ENCODE assay signal across 20 cellular contexts in genomic region chr7:43668035-43668434, GRCh38.
DNase-seq lines count a peak whose midpoint lies in the region; ATAC-seq and TF ChIP-seq lines count a peak whose summit lies in the region.
"Had no signal": no experiment of that assay in that cellular context is flagged by ENCODE, and none has a peak within 500 bp of the region (broad histone marks: within the 10 kb centered on the region; RNA-seq: fewer than 3 reads in every experiment).

No MANE protein-coding gene starts in this region.

- H3K36me3 ChIP-seq in SK-N-SH (replicated peaks in 1 of 2; ENCODE audit: control insufficient read depth in 1 of 2, insufficient read depth in 2 of 2, low read length in 1 of 2), result peaks cover 0 to 44% of the 10 kb centered on the region in 2 experiments
- no peaks in the 10 kb centered on the region for H3K36me3 ChIP-seq in CD4-positive, CD25-positive, alpha-beta regulatory T cell (ENCODE audit: control insufficient read depth, insufficient read depth, low read length)
- H3K36me3 ChIP-seq in IMR-90 (ENCODE audit: control insufficient read depth, insufficient read depth, low read length), result no peaks in the 10 kb centered on the region; the same call in 1 of the 2 replicates

- dilution Hi-C loops in IMR-90 (cut with HindIII; ENCODE audit: low sequenced_read_pairs, unreplicated experiment), result no loop called here

- H3K4me3 ChIP-seq in SK-N-SH (ENCODE audit: low read depth in 2 of 2, low read length in 1 of 2) (no peak overlapping the region), IMR-90 (ENCODE audit: insufficient read depth, low read depth, low read length) (no peak overlapping the region)
- no peak overlapping the region for H3K4me3 ChIP-seq in CD4-positive, CD25-positive, alpha-beta regulatory T cell (ENCODE audit: low read depth, low read length)

- peak overlapping the region; percentile 43; the same call in 1 of the 2 replicates for H2BK20ac ChIP-seq in IMR-90 (ENCODE audit: low read depth, low read length)

- H2AFZ ChIP-seq in SK-N-SH (ENCODE audit: low read depth) (no peak overlapping the region), IMR-90 (replicated peaks; ENCODE audit: low read length, poor library complexity) (no peak overlapping the region)

- H2BK120ac ChIP-seq in IMR-90 (ENCODE audit: low read depth, low read length), result peak overlapping the region; percentile 61

- H2AK5ac ChIP-seq in IMR-90 (ENCODE audit: low read depth, low read length), result no peak overlapping the region

- DNase-seq in SK-N-SH (no peak), IMR-90 (no peak), kidney tubule cell (ENCODE audit: low spot score) (peak; percentile 48), DMS153 treated with DMSO at 0.1 percent for 48 hours (lab: John Stamatoyannopoulos, UW; ENCODE audit: unreplicated experiment) (no peak), KBM-7 (no peak)
- DNase-seq in CD4-positive, CD25-positive, alpha-beta regulatory T cell, result no peak
- DNase-seq in T-helper 2 cell treated with Interferon-gamma antibody and Interleukin-4, amounts not matched to agents 5 μg/mL and 100 μg/mL, for 36 hours (ENCODE audit: low spot score), result no peak
- DNase-seq: C1 segment of cervical spinal cord; DND-41; GDM1; NCI-H1092 treated with DMSO at 0.1 percent for 48 hours; NCI-H1694; NCI-H2107; NCI-H345; NCI-H526 treated with DMSO at 0.1 percent for 48 hours; NK-92 treated with Interleukin-12 subunit alpha and Interleukin-12 subunit beta, amount 100 ng/mL, for 24 hours; OCI-M1 had no signal

- intact Hi-C loops in IMR-90 (cut with micrococcal nuclease), result no loop called here

- peaks cover 8% of the 10 kb centered on the region; the same call in 1 of the 2 replicates for H3K9me3 ChIP-seq in SK-N-SH
- no peaks in the 10 kb centered on the region for H3K9me3 ChIP-seq in CD4-positive, CD25-positive, alpha-beta regulatory T cell (ENCODE audit: control insufficient read depth in 2 of 2, low read length in 2 of 2)
- H3K9me3 ChIP-seq in IMR-90 (ENCODE audit: control insufficient read depth, insufficient read depth, low read length), result peaks cover 2% of the 10 kb centered on the region

- in situ Hi-C loops in IMR-90 (cut with MboI; ENCODE audit: low sequenced_read_pairs), result no loop called here
- in situ Hi-C loops in KBM-7 (cut with MboI; ENCODE audit: low pct_unique_long_range_greater_than_20kb, low sequenced_read_pairs), result no loop called here

- H3K9ac ChIP-seq in SK-N-SH (no peak overlapping the region), IMR-90 (ENCODE audit: low read depth, low read length) (no peak overlapping the region)
- H3K9ac ChIP-seq: KMS-11 had no signal

- H4K20me1 ChIP-seq in SK-N-SH (ENCODE audit: insufficient read depth) (no peaks in the 10 kb centered on the region), IMR-90 (ENCODE audit: insufficient read depth, low read length) (no peaks in the 10 kb centered on the region)

- H2BK5ac ChIP-seq in IMR-90 (ENCODE audit: low read depth, low read length, poor library complexity, severe bottlenecking), result no peak overlapping the region

- peaks cover 100% of the 10 kb centered on the region for H3K79me2 ChIP-seq in SK-N-SH (ENCODE audit: insufficient read depth)

- no peak for TF ChIP-seq POLR2A in IMR-90 (IDR thresholded peaks at IDR 0.05; ENCODE audit: low read depth, low read length)

- H3K27ac ChIP-seq in SK-N-SH (ENCODE audit: low read depth in 2 of 2, low read length in 1 of 2) (peak overlapping the region; percentile 67 to 86; a peak in 2 of 4 replicates), IMR-90 (ENCODE audit: insufficient read depth, low read length) (no peak overlapping the region)
- H3K27ac ChIP-seq in CD4-positive, CD25-positive, alpha-beta regulatory T cell (ENCODE audit: insufficient read depth, low read length, poor library complexity, severe bottlenecking), result no peak overlapping the region
- H3K27ac ChIP-seq: 22Rv1, KMS-11 had no signal

- peaks cover 23% of the 10 kb centered on the region for H3K36me3 Mint-ChIP-seq in CD4-positive, CD25-positive, alpha-beta regulatory T cell
- peaks cover 60% of the 10 kb centered on the region for H3K36me3 Mint-ChIP-seq in T-helper 2 cell treated with Interferon-gamma antibody and Interleukin-4, amounts not matched to agents 5 μg/mL and 100 μg/mL, for 36 hours (ENCODE audit: low read depth)

- H4K5ac ChIP-seq in IMR-90 (ENCODE audit: low read depth, low read length), result no peak overlapping the region

- H4K8ac ChIP-seq in IMR-90 (ENCODE audit: low read depth in 2 of 2, low read length in 2 of 2), result no peak overlapping the region; a peak in 1 of 4 replicates

- H3K27me3 ChIP-seq in SK-N-SH (ENCODE audit: insufficient read depth) (no peaks in the 10 kb centered on the region), IMR-90 (ENCODE audit: control insufficient read depth, insufficient read depth, low read length) (no peaks in the 10 kb centered on the region)
- no peaks in the 10 kb centered on the region for H3K27me3 ChIP-seq in CD4-positive, CD25-positive, alpha-beta regulatory T cell (ENCODE audit: control insufficient read depth, insufficient read depth, low read length)

- 0 out of 3 replicates have a peak overlapping the region, but pooled peaks have one; percentile 31 for H2BK15ac ChIP-seq in IMR-90 (ENCODE audit: low read depth, low read length)

- TF ChIP-seq CTCF in SK-N-SH (IDR thresholded peaks at IDR 0.05) (no peak), IMR-90 (conservative IDR thresholded peaks at IDR 0.05; ENCODE audit: low read depth, low read length) (no peak)

- CTCF ChIA-PET in SK-N-SH (lab: Yijun Ruan, JAX), result interaction anchor here (1.1 to 1.6 kb wide), 2 partner anchors 11 to 85 kb away, joined by 3 read pairs; partner anchors contain the start of gene STK17A
- CTCF ChIA-PET in IMR-90 (lab: Yijun Ruan, JAX), result no interaction called here

- H3K4me1 Mint-ChIP-seq in CD4-positive, CD25-positive, alpha-beta regulatory T cell, result peaks cover 46 to 93% (median 60%) of the 10 kb centered on the region in 4 donors
- peaks cover 34% of the 10 kb centered on the region for H3K4me1 Mint-ChIP-seq in T-helper 2 cell treated with Interferon-gamma antibody and Interleukin-4, amounts not matched to agents 5 μg/mL and 100 μg/mL, for 36 hours (ENCODE audit: low read depth)

- ATAC-seq in SK-N-SH treated with all-trans-retinoic acid at 6 μM for 48 hours, result no peak
- no peak for ATAC-seq in CD4-positive, CD25-positive, alpha-beta regulatory T cell (ENCODE audit: low read depth in 2 of 2)
- no peak for ATAC-seq in IMR-90 (ENCODE audit: low read depth)

- H3K4me3 Mint-ChIP-seq in CD4-positive, CD25-positive, alpha-beta regulatory T cell, result no peak overlapping the region
- H3K4me3 Mint-ChIP-seq in T-helper 2 cell treated with Interferon-gamma antibody and Interleukin-4, amounts not matched to agents 5 μg/mL and 100 μg/mL, for 36 hours, result no peak overlapping the region

- peak overlapping the region in 2 of 3 donors; percentile 78 to 88 for H3K27ac Mint-ChIP-seq in CD4-positive, CD25-positive, alpha-beta regulatory T cell
- no peak overlapping the region for H3K27ac Mint-ChIP-seq in T-helper 2 cell treated with Interferon-gamma antibody and Interleukin-4, amounts not matched to agents 5 μg/mL and 100 μg/mL, for 36 hours

- no peak overlapping the region for H2AK9ac ChIP-seq in IMR-90 (replicated peaks; ENCODE audit: low read depth, low read length, poor library complexity)

- H3K18ac ChIP-seq in IMR-90 (ENCODE audit: low read depth, low read length), result peak overlapping the region; percentile 56; the same call in 1 of the 2 replicates

- no CpG with 5 or more reads among the region's 1 CpG for WGBS in SK-N-SH (ENCODE audit: low lambda C conversion rate)
- WGBS in IMR-90 (ENCODE audit: extremely low coverage in 2 of 2, insufficient read length in 1 of 2), 2 experiments, result no CpG with 5 or more reads among the region's 1 CpG

- peaks cover 30 to 58% of the 10 kb centered on the region in 2 experiments for H3K79me1 ChIP-seq in IMR-90 (ENCODE audit: low read depth in 1 of 2, low read length in 2 of 2)

- no peaks in the 10 kb centered on the region for H3K9me1 ChIP-seq in IMR-90 (ENCODE audit: insufficient read depth, low read length)

- H3K14ac ChIP-seq in IMR-90 (replicated peaks; ENCODE audit: low read depth, low read length), result no peak overlapping the region

- H3K4ac ChIP-seq in IMR-90 (ENCODE audit: low read depth, low read length), result peak overlapping the region; percentile 43; the same call in 1 of the 2 replicates

- no peaks in the 10 kb centered on the region for H3K27me3 Mint-ChIP-seq in CD4-positive, CD25-positive, alpha-beta regulatory T cell
- H3K27me3 Mint-ChIP-seq in T-helper 2 cell treated with Interferon-gamma antibody and Interleukin-4, amounts not matched to agents 5 μg/mL and 100 μg/mL, for 36 hours (ENCODE audit: low read depth), result no peaks in the 10 kb centered on the region

- TF ChIP-seq RAD21 in SK-N-SH (IDR thresholded peaks at IDR 0.05; ENCODE audit: low read length), result no peak
- no peak for TF ChIP-seq RAD21 in IMR-90 (IDR thresholded peaks at IDR 0.05; ENCODE audit: low read length)

- no peak overlapping the region for H3K56ac ChIP-seq in IMR-90 (ENCODE audit: extremely low read depth, insufficient read depth, low read length)

- no peak overlapping the region for H4K91ac ChIP-seq in IMR-90 (ENCODE audit: insufficient read depth, low read depth, low read length)

- H3K23ac ChIP-seq in IMR-90 (ENCODE audit: low read depth, low read length), result no peak overlapping the region

- H3K9me2 ChIP-seq in SK-N-SH, result no peaks in the 10 kb centered on the region

- H3K9me3 Mint-ChIP-seq in CD4-positive, CD25-positive, alpha-beta regulatory T cell, result peaks cover 0 to 6% (median 1%) of the 10 kb centered on the region in 7 donors
- peaks cover 42% of the 10 kb centered on the region for H3K9me3 Mint-ChIP-seq in T-helper 2 cell treated with Interferon-gamma antibody and Interleukin-4, amounts not matched to agents 5 μg/mL and 100 μg/mL, for 36 hours

- POLR2A ChIA-PET in SK-N-SH (lab: Yijun Ruan, JAX) (no interaction called here), IMR-90 (lab: Charles Lee; ENCODE audit: unreplicated experiment) (interaction anchor here (0.6 kb wide), 1 partner anchor 208 kb away, joined by 3 read pairs; no protein-coding TSS in a partner anchor)

- H3K4me1 ChIP-seq in SK-N-SH (ENCODE audit: control insufficient read depth in 1 of 2, insufficient read depth in 2 of 2, low read depth in 1 of 2, low read length in 1 of 2), result peaks cover 6 to 8% of the 10 kb centered on the region in 2 experiments; a peak in 3 of 4 replicates
- peaks cover 16% of the 10 kb centered on the region for H3K4me1 ChIP-seq in CD4-positive, CD25-positive, alpha-beta regulatory T cell (ENCODE audit: control insufficient read depth, insufficient read depth, low read length, poor library complexity, severe bottlenecking)
- H3K4me1 ChIP-seq in IMR-90 (ENCODE audit: control insufficient read depth, insufficient read depth, low read length), result peaks cover 2% of the 10 kb centered on the region

- no peak overlapping the region for H3K4me2 ChIP-seq in SK-N-SH
- no peak overlapping the region for H3K4me2 ChIP-seq in IMR-90 (ENCODE audit: low read depth, low read length)
- H3K4me2 ChIP-seq: KMS-11 had no signal

- no TSS peak for BruUV-seq in IMR-90 (replicated peaks; lab: Mats Ljungman, UMichigan)

- no peak for TF ChIP-seq EP300 in SK-N-SH (IDR thresholded peaks at IDR 0.05; ENCODE audit: borderline replicate concordance in 1 of 2, low read depth in 1 of 2, low read length in 1 of 2)

- peaks cover 37% of the 10 kb centered on the region for H3F3A ChIP-seq in SK-N-SH (replicated peaks; ENCODE audit: insufficient read depth)

TF ChIP-seq in IMR-90, 13 proteins besides CTCF, POLR2A, EP300 and RAD21 (continues in another document):
- no peak for TF ChIP-seq RCOR1 (IDR thresholded peaks at IDR 0.05; ENCODE audit: insufficient replicate concordance, low read length)

Comparison
In these comparisons a context has a peak if more than half of its experiments do, and no peak if none do; other contexts are left out.
1. H3K27ac ChIP-seq: peak in SK-N-SH (2 of 2); none in CD4-positive, CD25-positive, alpha-beta regulatory T cell (single experiment) and IMR-90 (single experiment).